In genomic region chr2:10883066-10883465, GRCh38 we compare ENCODE assay signal across 2 cellular contexts.
TF ChIP-seq lines count a peak whose summit lies in the region.

No MANE protein-coding gene starts in this region.

TF ChIP-seq in GM23338, 12 proteins besides CTCF, POLR2A, EP300 and RAD21 (continued from another document):
- TF ChIP-seq EZH2phosphoT487 (IDR thresholded peaks at IDR 0.05; ENCODE audit: unreplicated experiment) = no peak
- no peak for TF ChIP-seq EZH2 (IDR thresholded peaks at IDR 0.05; ENCODE audit: low read depth, unreplicated experiment)
- TF ChIP-seq NANOG (IDR thresholded peaks at IDR 0.05; ENCODE audit: borderline replicate concordance) = no peak
- no peak for TF ChIP-seq JUNB (IDR thresholded peaks at IDR 0.05; ENCODE audit: unreplicated experiment)
- TF ChIP-seq CREB1 (CRISPR knock-in tag; IDR thresholded peaks at IDR 0.05; ENCODE audit: low read depth) = no peak
- TF ChIP-seq, protein P1, sequence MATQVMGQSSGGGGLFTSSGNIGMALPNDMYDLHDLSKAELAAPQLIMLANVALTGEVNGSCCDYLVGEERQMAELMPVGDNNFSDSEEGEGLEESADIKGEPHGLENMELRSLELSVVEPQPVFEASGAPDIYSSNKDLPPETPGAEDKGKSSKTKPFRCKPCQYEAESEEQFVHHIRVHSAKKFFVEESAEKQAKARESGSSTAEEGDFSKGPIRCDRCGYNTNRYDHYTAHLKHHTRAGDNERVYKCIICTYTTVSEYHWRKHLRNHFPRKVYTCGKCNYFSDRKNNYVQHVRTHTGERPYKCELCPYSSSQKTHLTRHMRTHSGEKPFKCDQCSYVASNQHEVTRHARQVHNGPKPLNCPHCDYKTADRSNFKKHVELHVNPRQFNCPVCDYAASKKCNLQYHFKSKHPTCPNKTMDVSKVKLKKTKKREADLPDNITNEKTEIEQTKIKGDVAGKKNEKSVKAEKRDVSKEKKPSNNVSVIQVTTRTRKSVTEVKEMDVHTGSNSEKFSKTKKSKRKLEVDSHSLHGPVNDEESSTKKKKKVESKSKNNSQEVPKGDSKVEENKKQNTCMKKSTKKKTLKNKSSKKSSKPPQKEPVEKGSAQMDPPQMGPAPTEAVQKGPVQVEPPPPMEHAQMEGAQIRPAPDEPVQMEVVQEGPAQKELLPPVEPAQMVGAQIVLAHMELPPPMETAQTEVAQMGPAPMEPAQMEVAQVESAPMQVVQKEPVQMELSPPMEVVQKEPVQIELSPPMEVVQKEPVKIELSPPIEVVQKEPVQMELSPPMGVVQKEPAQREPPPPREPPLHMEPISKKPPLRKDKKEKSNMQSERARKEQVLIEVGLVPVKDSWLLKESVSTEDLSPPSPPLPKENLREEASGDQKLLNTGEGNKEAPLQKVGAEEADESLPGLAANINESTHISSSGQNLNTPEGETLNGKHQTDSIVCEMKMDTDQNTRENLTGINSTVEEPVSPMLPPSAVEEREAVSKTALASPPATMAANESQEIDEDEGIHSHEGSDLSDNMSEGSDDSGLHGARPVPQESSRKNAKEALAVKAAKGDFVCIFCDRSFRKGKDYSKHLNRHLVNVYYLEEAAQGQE (IDR thresholded peaks at IDR 0.05; ENCODE audit: unreplicated experiment) = no peak
- TF ChIP-seq STAT1 (IDR thresholded peaks at IDR 0.05; ENCODE audit: unreplicated experiment) = no peak
- no peak for TF ChIP-seq ETS1 (IDR thresholded peaks at IDR 0.05)
- TF ChIP-seq, protein P2, sequence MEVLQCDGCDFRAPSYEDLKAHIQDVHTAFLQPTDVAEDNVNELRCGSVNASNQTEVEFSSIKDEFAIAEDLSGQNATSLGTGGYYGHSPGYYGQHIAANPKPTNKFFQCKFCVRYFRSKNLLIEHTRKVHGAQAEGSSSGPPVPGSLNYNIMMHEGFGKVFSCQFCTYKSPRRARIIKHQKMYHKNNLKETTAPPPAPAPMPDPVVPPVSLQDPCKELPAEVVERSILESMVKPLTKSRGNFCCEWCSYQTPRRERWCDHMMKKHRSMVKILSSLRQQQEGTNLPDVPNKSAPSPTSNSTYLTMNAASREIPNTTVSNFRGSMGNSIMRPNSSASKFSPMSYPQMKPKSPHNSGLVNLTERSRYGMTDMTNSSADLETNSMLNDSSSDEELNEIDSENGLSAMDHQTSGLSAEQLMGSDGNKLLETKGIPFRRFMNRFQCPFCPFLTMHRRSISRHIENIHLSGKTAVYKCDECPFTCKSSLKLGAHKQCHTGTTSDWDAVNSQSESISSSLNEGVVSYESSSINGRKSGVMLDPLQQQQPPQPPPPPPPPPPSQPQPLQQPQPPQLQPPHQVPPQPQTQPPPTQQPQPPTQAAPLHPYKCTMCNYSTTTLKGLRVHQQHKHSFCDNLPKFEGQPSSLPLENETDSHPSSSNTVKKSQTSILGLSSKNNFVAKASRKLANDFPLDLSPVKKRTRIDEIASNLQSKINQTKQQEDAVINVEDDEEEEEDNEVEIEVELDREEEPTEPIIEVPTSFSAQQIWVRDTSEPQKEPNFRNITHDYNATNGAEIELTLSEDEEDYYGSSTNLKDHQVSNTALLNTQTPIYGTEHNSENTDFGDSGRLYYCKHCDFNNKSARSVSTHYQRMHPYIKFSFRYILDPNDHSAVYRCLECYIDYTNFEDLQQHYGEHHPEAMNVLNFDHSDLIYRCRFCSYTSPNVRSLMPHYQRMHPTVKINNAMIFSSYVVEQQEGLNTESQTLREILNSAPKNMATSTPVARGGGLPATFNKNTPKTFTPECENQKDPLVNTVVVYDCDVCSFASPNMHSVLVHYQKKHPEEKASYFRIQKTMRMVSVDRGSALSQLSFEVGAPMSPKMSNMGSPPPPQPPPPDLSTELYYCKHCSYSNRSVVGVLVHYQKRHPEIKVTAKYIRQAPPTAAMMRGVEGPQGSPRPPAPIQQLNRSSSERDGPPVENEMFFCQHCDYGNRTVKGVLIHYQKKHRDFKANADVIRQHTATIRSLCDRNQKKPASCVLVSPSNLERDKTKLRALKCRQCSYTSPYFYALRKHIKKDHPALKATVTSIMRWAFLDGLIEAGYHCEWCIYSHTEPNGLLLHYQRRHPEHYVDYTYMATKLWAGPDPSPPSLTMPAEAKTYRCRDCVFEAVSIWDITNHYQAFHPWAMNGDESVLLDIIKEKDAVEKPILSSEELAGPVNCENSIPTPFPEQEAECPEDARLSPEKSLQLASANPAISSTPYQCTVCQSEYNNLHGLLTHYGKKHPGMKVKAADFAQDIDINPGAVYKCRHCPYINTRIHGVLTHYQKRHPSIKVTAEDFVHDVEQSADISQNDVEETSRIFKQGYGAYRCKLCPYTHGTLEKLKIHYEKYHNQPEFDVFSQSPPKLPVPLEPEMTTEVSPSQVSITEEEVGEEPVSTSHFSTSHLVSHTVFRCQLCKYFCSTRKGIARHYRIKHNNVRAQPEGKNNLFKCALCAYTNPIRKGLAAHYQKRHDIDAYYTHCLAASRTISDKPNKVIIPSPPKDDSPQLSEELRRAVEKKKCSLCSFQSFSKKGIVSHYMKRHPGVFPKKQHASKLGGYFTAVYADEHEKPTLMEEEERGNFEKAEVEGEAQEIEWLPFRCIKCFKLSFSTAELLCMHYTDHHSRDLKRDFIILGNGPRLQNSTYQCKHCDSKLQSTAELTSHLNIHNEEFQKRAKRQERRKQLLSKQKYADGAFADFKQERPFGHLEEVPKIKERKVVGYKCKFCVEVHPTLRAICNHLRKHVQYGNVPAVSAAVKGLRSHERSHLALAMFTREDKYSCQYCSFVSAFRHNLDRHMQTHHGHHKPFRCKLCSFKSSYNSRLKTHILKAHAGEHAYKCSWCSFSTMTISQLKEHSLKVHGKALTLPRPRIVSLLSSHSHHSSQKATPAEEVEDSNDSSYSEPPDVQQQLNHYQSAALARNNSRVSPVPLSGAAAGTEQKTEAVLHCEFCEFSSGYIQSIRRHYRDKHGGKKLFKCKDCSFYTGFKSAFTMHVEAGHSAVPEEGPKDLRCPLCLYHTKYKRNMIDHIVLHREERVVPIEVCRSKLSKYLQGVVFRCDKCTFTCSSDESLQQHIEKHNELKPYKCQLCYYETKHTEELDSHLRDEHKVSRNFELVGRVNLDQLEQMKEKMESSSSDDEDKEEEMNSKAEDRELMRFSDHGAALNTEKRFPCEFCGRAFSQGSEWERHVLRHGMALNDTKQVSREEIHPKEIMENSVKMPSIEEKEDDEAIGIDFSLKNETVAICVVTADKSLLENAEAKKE (CRISPR knock-in tag; IDR thresholded peaks at IDR 0.05) = no peak

TF ChIP-seq in K562, 482 proteins besides CTCF, POLR2A, EP300 and RAD21 (continued from another document):
- TF ChIP-seq PPARD (CRISPR knock-in tag; IDR thresholded peaks at IDR 0.05) = no peak
- TF ChIP-seq BMI1 (IDR thresholded peaks at IDR 0.05; ENCODE audit: low read length) = no peak
- TF ChIP-seq, protein P3, sequence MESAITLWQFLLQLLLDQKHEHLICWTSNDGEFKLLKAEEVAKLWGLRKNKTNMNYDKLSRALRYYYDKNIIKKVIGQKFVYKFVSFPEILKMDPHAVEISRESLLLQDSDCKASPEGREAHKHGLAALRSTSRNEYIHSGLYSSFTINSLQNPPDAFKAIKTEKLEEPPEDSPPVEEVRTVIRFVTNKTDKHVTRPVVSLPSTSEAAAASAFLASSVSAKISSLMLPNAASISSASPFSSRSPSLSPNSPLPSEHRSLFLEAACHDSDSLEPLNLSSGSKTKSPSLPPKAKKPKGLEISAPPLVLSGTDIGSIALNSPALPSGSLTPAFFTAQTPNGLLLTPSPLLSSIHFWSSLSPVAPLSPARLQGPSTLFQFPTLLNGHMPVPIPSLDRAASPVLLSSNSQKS (CRISPR knock-in tag; IDR thresholded peaks at IDR 0.05) = no peak
